ENCODE assay signal across 8 cellular contexts in the genomic region with DNA sequence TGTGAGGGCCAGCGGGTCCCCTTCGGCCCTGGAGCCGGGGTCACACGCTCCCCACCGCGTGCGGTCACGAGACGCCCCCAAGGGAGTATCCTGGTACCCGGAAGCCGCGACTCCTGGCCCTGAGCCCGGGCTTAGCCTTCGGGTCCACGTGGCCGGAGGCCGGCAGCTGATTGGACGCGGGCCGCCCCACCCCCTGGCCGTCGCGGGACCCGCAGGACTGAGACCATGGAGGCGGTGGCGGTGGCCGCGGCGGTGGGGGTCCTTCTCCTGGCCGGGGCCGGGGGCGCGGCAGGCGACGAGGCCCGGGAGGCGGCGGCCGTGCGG. TPM values are rescaled to one million over a fixed set of nuclear protein-coding genes. Genes with fewer than 3 reads are reported as not detected.
DNase-seq lines count a peak whose midpoint lies in the region; ATAC-seq and TF ChIP-seq lines count a peak whose summit lies in the region.

A gene (plus strand): TSS at position 194 of the 324 bp plus-strand sequence. CDS start 32 bp downstream, at position 226.

- H3K4me3 ChIP-seq in AG09309 (ENCODE audit: control insufficient read depth, low read depth, low read length): peak within 1 kb of the TSS; percentile 63
- peak within 1 kb of the TSS; percentile 49 for H3K4me3 ChIP-seq in kidney epithelial cell (ENCODE audit: low read depth, low read length)

- no peak for DNase-seq in AG09309 (ENCODE audit: low read depth)
- DNase-seq in NCI-H345 treated with DMSO at 0.1 percent for 48 hours (lab: John Stamatoyannopoulos, UW; ENCODE audit: unreplicated experiment): peak; percentile 70
- peak; percentile 92 for DNase-seq in activated CD4-positive, CD25-positive, alpha-beta regulatory T cell treated with anti-CD3 and anti-CD28 coated beads, Interleukin-2, amount 50 U/mL, for 72 hours
- DNase-seq in cerebellar cortex (ENCODE audit: low spot score): peak; percentile 83
- no peak for DNase-seq in kidney epithelial cell (ENCODE audit: low read depth)
- DNase-seq in stimulated activated CD4-positive, alpha-beta T cell treated with anti-CD3 and anti-CD28 coated beads, Interleukin-15, amount 100 ng/mL, for 48 hours (ENCODE audit: low read depth in 2 of 2): peak; percentile 75 to 85

- ATAC-seq in GM19023 (IDR thresholded peaks at IDR 0.05; ENCODE audit: unreplicated experiment): peak; percentile 88
- ATAC-seq in HG03175 (IDR thresholded peaks at IDR 0.05; ENCODE audit: unreplicated experiment): peak; percentile 87

- no peaks in the 10 kb centered on the region for H3K27me3 ChIP-seq in kidney epithelial cell (ENCODE audit: control insufficient read depth, insufficient read depth, low read length)

- TF ChIP-seq CTCF in AG09309 (IDR thresholded peaks at IDR 0.05; ENCODE audit: control insufficient read depth, insufficient read depth, low read depth, low read length, missing control alignments) (no peak), kidney epithelial cell (IDR thresholded peaks at IDR 0.05; ENCODE audit: insufficient read depth, low read length, poor library complexity, severe bottlenecking) (no peak)

- H3K36me3 ChIP-seq in kidney epithelial cell (ENCODE audit: control insufficient read depth, insufficient read depth, low read length): no peaks in the 10 kb centered on the region

RNA-seq across cellular contexts. Expression of the gene that starts here (rescaled TPM):
- total RNA-seq in kidney epithelial cell: 46.2 and 49.2 TPM in 2 replicates

Comparison
In these comparisons a context has a peak if more than half of its experiments do, and no peak if none do; other contexts are left out.
1. DNase-seq: peak in NCI-H345 treated with DMSO at 0.1 percent for 48 hours (single experiment), activated CD4-positive, CD25-positive, alpha-beta regulatory T cell treated with anti-CD3 and anti-CD28 coated beads, Interleukin-2, amount 50 U/mL, for 72 hours (single experiment), cerebellar cortex (single experiment) and stimulated activated CD4-positive, alpha-beta T cell treated with anti-CD3 and anti-CD28 coated beads, Interleukin-15, amount 100 ng/mL, for 48 hours (2 of 2); none in AG09309 (single experiment) and kidney epithelial cell (single experiment).